In genomic region chr6:38034269-38034914, GRCh38 we compare ENCODE assay signal across 8 cellular contexts.
DNase-seq lines count a peak whose midpoint lies in the region; ATAC-seq and TF ChIP-seq lines count a peak whose summit lies in the region.

No MANE protein-coding gene starts in this region.

- H3K9me3 Mint-ChIP-seq in type B pancreatic cell, result peaks cover 6% of the 10 kb centered on the region

- TF ChIP-seq POLR2A in lower leg skin (IDR thresholded peaks at IDR 0.05), result no peak

- DNase-seq in cardiac muscle cell (ENCODE audit: low read depth in 1 of 2, low spot score in 1 of 2) (peak; percentile 32 to 73), cardiac septum (ENCODE audit: low spot score) (no peak), RWPE1 (ENCODE audit: low spot score) (no peak), glomerular visceral epithelial cell (ENCODE audit: extremely low spot score) (peak; percentile 18), type B pancreatic cell (ENCODE audit: extremely low spot score, unreplicated experiment) (no peak), NCI-H345 treated with DMSO at 0.1 percent for 48 hours (lab: John Stamatoyannopoulos, UW; ENCODE audit: unreplicated experiment) (no peak), lower leg skin (ENCODE audit: low spot score in 2 of 2) (no peak)

- no peaks in the 10 kb centered on the region for H3K36me3 ChIP-seq in cardiac muscle cell

- TF ChIP-seq CTCF in cardiac muscle cell (IDR thresholded peaks at IDR 0.05; ENCODE audit: low read depth, low read length), result peak; percentile 68
- TF ChIP-seq CTCF in RWPE1 (conservative IDR thresholded peaks at IDR 0.05; ENCODE audit: low read depth), result peak; percentile 57
- TF ChIP-seq CTCF in type B pancreatic cell (conservative IDR thresholded peaks at IDR 0.05), result peak; percentile 74
- no peak for TF ChIP-seq CTCF in lower leg skin (IDR thresholded peaks at IDR 0.05)

- H3K27ac ChIP-seq in cardiac muscle cell (no peak overlapping the region), RWPE1 (no peak overlapping the region)

- H3K4me1 Mint-ChIP-seq in type B pancreatic cell (ENCODE audit: unreplicated experiment), result peaks cover 20% of the 10 kb centered on the region

- no peaks in the 10 kb centered on the region for H3K9me3 ChIP-seq in cardiac muscle cell (ENCODE audit: low read depth)

- H3K27me3 Mint-ChIP-seq in type B pancreatic cell, result no peaks in the 10 kb centered on the region

- H3K4me1 ChIP-seq in cardiac muscle cell (ENCODE audit: low read depth), result peaks cover 29% of the 10 kb centered on the region

- no peak overlapping the region for H3K4me3 ChIP-seq in cardiac muscle cell
- no peak overlapping the region for H3K4me3 ChIP-seq in lower leg skin (ENCODE audit: low read depth, poor library complexity, severe bottlenecking)

- H3K27ac Mint-ChIP-seq in type B pancreatic cell, result no peak overlapping the region

- H3K27me3 ChIP-seq in cardiac muscle cell, result no peaks in the 10 kb centered on the region

- ATAC-seq in GM18909 (IDR thresholded peaks at IDR 0.05; ENCODE audit: poor library complexity, unreplicated experiment), result no peak

- 69 to 81% methylated on average over 1 of the region's 1 CpG for WGBS in lower leg skin, 2 donors

- H3K4me3 Mint-ChIP-seq in type B pancreatic cell, result no peak overlapping the region

- intact Hi-C loops in cardiac septum (cut with DNase I) (loop anchor here (10.0 kb wide), 1 partner anchor 460 kb away; no protein-coding TSS in a partner anchor), lower leg skin (cut with DNase I; ENCODE audit: low total_unique reads) (no loop called here)

- peaks cover 6% of the 10 kb centered on the region for H3K36me3 Mint-ChIP-seq in type B pancreatic cell

- POLR2A ChIA-PET in RWPE1 (lab: Yijun Ruan, JAX; ENCODE audit: low non-redundant PET), result no interaction called here

- CTCF ChIA-PET in RWPE1 (lab: Yijun Ruan, JAX), result interaction anchor here (0.6 to 1.2 kb wide), 4 partner anchors 11 to 402 kb away, joined by 3 to 5 read pairs (median 4); no protein-coding TSS in a partner anchor

Comparison
In these comparisons a context has a peak if more than half of its experiments do, and no peak if none do; other contexts are left out.
1. DNase-seq: peak in cardiac muscle cell (2 of 2) and glomerular visceral epithelial cell (single experiment); none in cardiac septum (single experiment), RWPE1 (single experiment), type B pancreatic cell (single experiment), NCI-H345 treated with DMSO at 0.1 percent for 48 hours (single experiment) and lower leg skin (0 of 2).
2. CTCF ChIP-seq: peak in cardiac muscle cell (single experiment), RWPE1 (single experiment) and type B pancreatic cell (single experiment); none in lower leg skin (0 of 3).